In the genomic region with DNA sequence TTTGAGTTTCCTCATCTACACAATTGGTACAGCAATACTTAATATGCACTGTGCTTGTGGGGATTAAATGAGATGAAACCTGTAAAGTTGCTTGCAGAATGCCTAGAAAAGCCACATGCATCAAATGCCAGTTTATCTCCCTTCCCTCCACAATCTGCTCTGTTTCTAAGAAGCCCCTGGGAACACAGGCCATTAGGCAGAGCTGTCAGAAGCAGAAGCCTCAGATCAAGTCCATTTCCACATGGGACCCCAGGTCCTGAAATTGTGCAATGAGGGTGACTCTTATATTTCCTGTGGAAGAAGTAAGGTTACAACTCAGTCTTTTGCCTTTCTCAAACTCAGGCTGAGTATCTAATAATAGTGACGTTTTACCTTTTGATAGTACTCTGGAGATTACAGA, we compare ENCODE assay signal across 31 cellular contexts.
"Had no signal": no experiment of that assay in that cellular context is flagged by ENCODE, and none has a peak within 500 bp of the region (broad histone marks: within the 10 kb centered on the region; RNA-seq: fewer than 3 reads in every experiment).

No MANE protein-coding gene starts in this region.

- H3K4me1 ChIP-seq: body of pancreas, esophagus muscularis mucosa, gastrocnemius medialis had no signal

- H3K4me3 ChIP-seq: body of pancreas, esophagus muscularis mucosa, gastrocnemius medialis had no signal

- ATAC-seq: activated CD4-positive, CD25-positive, alpha-beta regulatory T cell treated with anti-CD3 and anti-CD28 coated beads, Interleukin-2, amount 50 U/mL, for 24 hours; activated CD8-positive, alpha-beta T cell treated with anti-CD3 and anti-CD28 coated beads for 36 hours; activated T-cell treated with anti-CD3 and anti-CD28 coated beads, Interleukin-2, amount 50 U/mL, for 4 hours; activated T-helper 17 cell treated with anti-CD3 and anti-CD28 coated beads, Interleukin-2, amount 50 U/mL, for 72 hours; body of pancreas; effector memory CD8-positive, alpha-beta T cell; foreskin keratinocyte; gastrocnemius medialis; T-helper 17 cell had no signal

- H3K36me3 ChIP-seq: esophagus muscularis mucosa, gastrocnemius medialis, WERI-Rb-1 had no signal

- H3K27me3 Mint-ChIP-seq: activated CD8-positive, alpha-beta T cell treated with anti-CD3 and anti-CD28 coated beads for 36 hours; activated naive CD8-positive, alpha-beta T cell; activated T-helper 17 cell treated with anti-CD3 and anti-CD28 coated beads, Interleukin-2, amount 50 U/mL, for 72 hours; effector memory CD8-positive, alpha-beta T cell; T-helper 17 cell had no signal

- H3K4me3 Mint-ChIP-seq: activated B cell treated with CpG ODN at 0.5 μM for 24 hours; activated CD8-positive, alpha-beta T cell treated with anti-CD3 and anti-CD28 coated beads for 36 hours; activated naive CD8-positive, alpha-beta T cell; activated T-cell treated with anti-CD3 and anti-CD28 coated beads, Interleukin-2, amount 50 U/mL, for 4 hours; activated T-helper 17 cell treated with anti-CD3 and anti-CD28 coated beads, Interleukin-2, amount 50 U/mL, for 72 hours; effector memory CD8-positive, alpha-beta T cell; T-helper 17 cell; T-helper 2 cell treated with Interferon-gamma antibody and Interleukin-4, amounts not matched to agents 5 μg/mL and 100 μg/mL, for 36 hours had no signal

- H3K27me3 ChIP-seq: esophagus muscularis mucosa, foreskin keratinocyte, gastrocnemius medialis had no signal

- H3K9me3 ChIP-seq: body of pancreas, esophagus muscularis mucosa, gastrocnemius medialis had no signal

- H3K9me3 Mint-ChIP-seq: activated B cell treated with CpG ODN at 0.5 μM for 24 hours; activated T-cell treated with anti-CD3 and anti-CD28 coated beads, Interleukin-2, amount 50 U/mL, for 4 hours had no signal

- H3K4me1 Mint-ChIP-seq: activated T-helper 17 cell treated with anti-CD3 and anti-CD28 coated beads, Interleukin-2, amount 50 U/mL, for 72 hours; T-helper 17 cell had no signal

- DNase-seq: activated B cell treated with CpG ODN at 0.5 μM for 24 hours; activated CD4-positive, alpha-beta T cell treated with anti-CD3 and anti-CD28 coated beads for 48 hours; activated CD4-positive, alpha-beta T cell treated with anti-CD3 and anti-CD28 coated beads, Interleukin-2, amount 50 U/mL, for 1 hour; activated CD4-positive, alpha-beta T cell treated with anti-CD3 and anti-CD28 coated beads, Interleukin-2, amount 50 U/mL, for 48 hours; activated CD8-positive, alpha-beta memory T cell treated with anti-CD3 and anti-CD28 coated beads for 24 hours; activated CD8-positive, alpha-beta T cell treated with anti-CD3 and anti-CD28 coated beads for 36 hours; activated effector memory CD4-positive, alpha-beta T cell treated with Interleukin-2 at 50 U/mL for 16 hours; activated gamma-delta T cell treated with Interleukin-2 at 50 U/mL for 16 hours; activated naive CD4-positive, alpha-beta T cell treated with anti-CD3 and anti-CD28 coated beads, Interleukin-2, amount 50 U/mL, for 16 hours; activated naive CD4-positive, alpha-beta T cell treated with Interleukin-2 at 50 U/mL for 16 hours; activated T-cell treated with anti-CD3 and anti-CD28 coated beads, Interleukin-2, amount 50 U/mL, for 4 hours; amniotic stem cell; anterior cingulate cortex; body of pancreas; caudate nucleus; cortex of kidney; dermis blood vessel endothelial cell; effector CD4-positive, alpha-beta T cell; effector memory CD8-positive, alpha-beta T cell; erythroblast; foreskin keratinocyte; gastrocnemius medialis; T-helper 1 cell; T-helper 17 cell; T1000; WERI-Rb-1 had no signal

- H3K36me3 Mint-ChIP-seq: activated naive CD8-positive, alpha-beta T cell had no signal

- H3K27ac Mint-ChIP-seq: activated B cell treated with CpG ODN at 0.5 μM for 24 hours; activated CD8-positive, alpha-beta T cell treated with anti-CD3 and anti-CD28 coated beads for 36 hours; activated naive CD8-positive, alpha-beta T cell; activated T-helper 17 cell treated with anti-CD3 and anti-CD28 coated beads, Interleukin-2, amount 50 U/mL, for 72 hours; effector memory CD8-positive, alpha-beta T cell; T-helper 17 cell; T-helper 2 cell treated with Interferon-gamma antibody and Interleukin-4, amounts not matched to agents 5 μg/mL and 100 μg/mL, for 36 hours had no signal

- H3K27ac ChIP-seq: body of pancreas, esophagus muscularis mucosa, foreskin keratinocyte, gastrocnemius medialis, WERI-Rb-1 had no signal
